ENCODE assay signal across 19 cellular contexts in the genomic region with DNA sequence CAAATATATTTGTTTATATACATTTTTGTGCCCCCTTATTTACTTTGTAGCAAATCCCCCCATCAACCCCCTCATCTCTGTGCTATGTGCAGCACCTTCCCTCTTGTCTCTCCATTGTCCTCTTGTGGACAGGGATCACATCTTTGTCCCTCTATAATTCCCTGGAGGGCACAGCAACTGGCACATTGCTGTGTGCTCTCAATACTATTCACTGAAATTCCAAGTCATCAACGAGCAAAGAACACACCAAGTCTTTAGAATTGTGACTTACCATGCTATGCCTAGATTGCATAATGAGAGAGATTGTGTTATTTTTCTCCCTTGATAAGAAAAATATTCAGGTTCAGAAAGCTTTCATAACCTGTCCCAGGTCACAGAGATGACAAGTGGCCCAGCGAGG. TPM values are rescaled to one million over a fixed set of nuclear protein-coding genes. Genes with fewer than 3 reads are reported as not detected.
DNase-seq lines count a peak whose midpoint lies in the region; ATAC-seq and TF ChIP-seq lines count a peak whose summit lies in the region.
"Had no signal": no experiment of that assay in that cellular context is flagged by ENCODE, and none has a peak within 500 bp of the region (broad histone marks: within the 10 kb centered on the region; RNA-seq: fewer than 3 reads in every experiment).

No MANE protein-coding gene starts in this region.

- no peaks in the 10 kb centered on the region for H3K9me3 ChIP-seq in tibial artery
- H3K9me3 ChIP-seq: BLaER1 had no signal

- H3K27ac Mint-ChIP-seq in osteocyte (ENCODE audit: unreplicated experiment): peak overlapping the region; percentile 6
- H3K27ac Mint-ChIP-seq: CD14-positive monocyte; CD4-positive, alpha-beta memory T cell; GM23338 had no signal

- peaks cover 32% of the 10 kb centered on the region for H3K27me3 Mint-ChIP-seq in osteocyte (ENCODE audit: unreplicated experiment)

- H3K27ac ChIP-seq in coronary artery (peak overlapping the region; percentile 37), tibial artery (peak overlapping the region; percentile 36 to 72), foreskin keratinocyte (no peak overlapping the region)
- H3K27ac ChIP-seq: 22Rv1, BLaER1 had no signal

- DNase-seq in EH (ENCODE audit: low read depth): peak; percentile 21
- no peak for DNase-seq in coronary artery (ENCODE audit: low spot score)
- DNase-seq in osteocyte (ENCODE audit: extremely low spot score, unreplicated experiment): no peak
- DNase-seq in tibial artery: no peak
- DNase-seq in NOMO-1 (lab: John Stamatoyannopoulos, UW; ENCODE audit: unreplicated experiment in 2 of 2): no peak
- no peak for DNase-seq in foreskin keratinocyte
- no peak for DNase-seq in kidney glomerular epithelial cell (lab: John Stamatoyannopoulos, UW)
- DNase-seq: CD4-positive, alpha-beta memory T cell; DMS153; DMS79; GF-D8; HCEC 1CT had no signal

- intact Hi-C loops in tibial artery (cut with DNase I; ENCODE audit: low total_unique reads): no loop called here

- no peaks in the 10 kb centered on the region for H3K36me3 ChIP-seq in tibial artery
- H3K36me3 ChIP-seq: BLaER1 had no signal

- H3K9me3 Mint-ChIP-seq in osteocyte (ENCODE audit: unreplicated experiment): peaks cover 5% of the 10 kb centered on the region
- H3K9me3 Mint-ChIP-seq: CD4-positive, alpha-beta memory T cell; GM23338 had no signal

- H3K36me3 Mint-ChIP-seq in osteocyte (ENCODE audit: unreplicated experiment): no peaks in the 10 kb centered on the region
- H3K36me3 Mint-ChIP-seq: CD14-positive monocyte; CD4-positive, alpha-beta memory T cell had no signal

- no peak overlapping the region for H3K4me3 ChIP-seq in coronary artery
- H3K4me3 ChIP-seq in tibial artery: no peak overlapping the region
- H3K4me3 ChIP-seq: BLaER1, GM23338 had no signal

- no peak for ATAC-seq in foreskin keratinocyte
- ATAC-seq: GM23338 had no signal

- no peak overlapping the region for H3K4me3 Mint-ChIP-seq in osteocyte (ENCODE audit: unreplicated experiment)
- H3K4me3 Mint-ChIP-seq: CD14-positive monocyte; CD4-positive, alpha-beta memory T cell; GM23338 had no signal

- H3K4me1 Mint-ChIP-seq in osteocyte (ENCODE audit: unreplicated experiment): peaks cover 27% of the 10 kb centered on the region
- H3K4me1 Mint-ChIP-seq: CD14-positive monocyte; CD4-positive, alpha-beta memory T cell had no signal

- H3K4me1 ChIP-seq in tibial artery: peaks cover 0 to 56% (median 32%) of the 10 kb centered on the region in 4 donors
- H3K4me1 ChIP-seq in foreskin keratinocyte: no peaks in the 10 kb centered on the region

- no peak for TF ChIP-seq CTCF in coronary artery (IDR thresholded peaks at IDR 0.05)
- TF ChIP-seq CTCF in osteocyte (IDR thresholded peaks at IDR 0.05): no peak
- TF ChIP-seq CTCF in tibial artery (IDR thresholded peaks at IDR 0.05): no peak
- no peak for TF ChIP-seq CTCF in foreskin keratinocyte (conservative IDR thresholded peaks at IDR 0.05)

- H3K27me3 ChIP-seq in tibial artery (no peaks in the 10 kb centered on the region), foreskin keratinocyte (peaks cover 23% of the 10 kb centered on the region)
- H3K27me3 ChIP-seq: BLaER1 had no signal

RNA-seq across cellular contexts. Expression of a gene that starts 54.6 kb away (rescaled TPM):
- total RNA-seq in osteocyte: 11.6 and 13.2 TPM in 2 replicates
- total RNA-seq in foreskin keratinocyte: not detected in 2 replicates
- polyA plus RNA-seq in foreskin keratinocyte: 0.01 TPM in 1 of 2 replicates, not detected in the other
- total RNA-seq: A673; CD4-positive, alpha-beta memory T cell; Daoy; HT-29 had no signal
- polyA plus RNA-seq: CD14-positive monocyte had no signal

Comparison
In these comparisons a context has a peak if more than half of its experiments do, and no peak if none do; other contexts are left out.
1. RNA of a gene that starts 54.6 kb away (total RNA-seq): 11.6 to 13.2 TPM in osteocyte; not detected in foreskin keratinocyte; every median in the first group is over 10 times any median in the second.